8 cellular contexts compared by ENCODE assay signal in the genomic region with DNA sequence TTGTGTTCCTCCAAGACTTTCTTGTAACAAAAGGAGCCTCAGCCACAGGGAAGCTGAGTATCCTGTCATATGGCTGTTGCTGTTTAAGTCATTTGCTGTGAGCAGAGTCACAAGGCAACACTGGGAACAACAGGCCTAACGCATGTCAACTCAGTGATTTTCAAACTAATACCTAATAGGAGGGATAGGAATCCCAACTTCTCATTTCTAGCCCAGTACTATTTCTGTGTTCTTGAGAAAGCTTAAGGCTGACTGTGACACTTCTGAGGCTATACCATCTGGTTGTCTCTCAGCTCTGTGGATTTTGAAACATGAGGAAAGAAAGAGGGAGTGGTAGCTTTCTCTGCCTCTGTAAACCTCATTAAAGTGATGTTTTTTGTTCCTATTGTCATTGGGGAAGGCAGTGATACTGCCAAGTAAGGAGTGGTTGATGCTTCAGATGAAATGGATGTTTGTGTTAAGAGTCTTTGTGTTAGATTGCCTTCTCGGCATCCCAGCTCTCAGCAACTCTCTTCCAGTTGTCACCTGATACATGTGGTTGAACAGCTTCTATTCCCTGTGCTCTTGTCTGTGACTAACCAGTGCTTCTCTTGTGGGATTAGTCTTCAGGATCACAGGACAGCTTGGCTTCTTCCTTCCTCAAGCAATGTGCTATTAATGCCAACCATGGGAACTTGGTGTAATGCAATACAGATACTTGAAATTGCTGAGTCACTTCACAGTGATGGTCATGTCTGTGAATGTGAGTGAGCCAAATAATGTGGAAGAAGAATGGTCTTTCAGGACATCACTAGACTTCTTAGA.
DNase-seq lines count a peak whose midpoint lies in the region; ATAC-seq and TF ChIP-seq lines count a peak whose summit lies in the region.

No MANE protein-coding gene starts in this region.

- no peak for ATAC-seq in HCT116
- ATAC-seq in HG03108 (IDR thresholded peaks at IDR 0.05; ENCODE audit: unreplicated experiment), result no peak
- ATAC-seq in HG02884 (IDR thresholded peaks at IDR 0.05; ENCODE audit: unreplicated experiment), result no peak

- CTCF ChIA-PET in HCT116 (lab: Charles Lee), result no interaction called here

- no peaks in the 10 kb centered on the region for H3K79me2 ChIP-seq in HCT116 (ENCODE audit: insufficient read depth, low read length)

- no peak for TF ChIP-seq CTCF in HCT116 (IDR thresholded peaks at IDR 0.05 in 2 of 3, conservative IDR thresholded peaks at IDR 0.05 in 1 of 3; ENCODE audit: borderline replicate concordance in 1 of 3, insufficient read depth in 1 of 3, low read depth in 2 of 3, low read length in 2 of 3)

- H3K27me3 ChIP-seq in HCT116 (ENCODE audit: insufficient read depth, low read length), result no peaks in the 10 kb centered on the region

- intact Hi-C loops in HCT116 (cut with micrococcal nuclease), result no loop called here

- DNase-seq in HCT116 (ENCODE audit: low read depth, low spot score) (no peak), OCI-M1 (lab: John Stamatoyannopoulos, UW) (peak; percentile 75), fibroblast of peridontal ligament (ENCODE audit: extremely low read depth) (peak; percentile 93), renal cortical epithelial cell (ENCODE audit: low read depth) (peak; percentile 98), GF-D8 (lab: John Stamatoyannopoulos, UW) (no peak), NCI-H1048 (lab: John Stamatoyannopoulos, UW) (no peak)

- H2AFZ ChIP-seq in HCT116 (ENCODE audit: low read depth, low read length, poor library complexity, severe bottlenecking), result peak overlapping the region; percentile 31

- no peak overlapping the region for H3K27ac ChIP-seq in HCT116 (ENCODE audit: low read depth, low read length)

- H4K20me1 ChIP-seq in HCT116 (ENCODE audit: insufficient read depth), result no peaks in the 10 kb centered on the region

- POLR2A ChIA-PET in HCT116 (lab: Charles Lee), result no interaction called here

- no peaks in the 10 kb centered on the region for H3K4me1 ChIP-seq in HCT116 (ENCODE audit: control insufficient read depth in 1 of 2, insufficient read depth in 2 of 2, low read length in 2 of 2)

- BruUV-seq in HCT116 (replicated peaks; lab: Mats Ljungman, UMichigan), result no TSS peak

- no peak overlapping the region for H3K9ac ChIP-seq in HCT116 (ENCODE audit: low read length)

- TF ChIP-seq RAD21 in HCT116 (IDR thresholded peaks at IDR 0.05; ENCODE audit: low read depth), result no peak

- RAD21 ChIA-PET in HCT116 (lab: Charles Lee; ENCODE audit: low non-redundant PET in 1 of 2, low total read pairs in 2 of 2, uncharacterized antibody in 2 of 2, unreplicated experiment in 2 of 2), result no interaction called here

- TF ChIP-seq POLR2A in HCT116 (IDR thresholded peaks at IDR 0.05; ENCODE audit: borderline replicate concordance, extremely low read depth, insufficient read depth, insufficient read length), result no peak

- H3K9me3 ChIP-seq in HCT116 (ENCODE audit: control insufficient read depth in 1 of 2, insufficient read depth in 1 of 2, low read depth in 1 of 2, low read length in 2 of 2), result no peaks in the 10 kb centered on the region

- H3K36me3 ChIP-seq in HCT116 (ENCODE audit: control insufficient read depth in 1 of 2, insufficient read depth in 2 of 2, low read length in 2 of 2), result no peaks in the 10 kb centered on the region

- no peak overlapping the region for H3K4me2 ChIP-seq in HCT116 (ENCODE audit: low read length)

- no peaks in the 10 kb centered on the region for H3K9me2 ChIP-seq in HCT116 (ENCODE audit: insufficient read depth)

- H3K4me3 ChIP-seq in HCT116 (replicated peaks in 1 of 2; ENCODE audit: low read depth in 1 of 2, low read length in 2 of 2), result no peak overlapping the region

TF ChIP-seq in HCT116, 20 proteins besides CTCF, POLR2A, EP300 and RAD21:
- no peak for TF ChIP-seq SP1 (IDR thresholded peaks at IDR 0.05; ENCODE audit: low read depth)
- TF ChIP-seq, protein P1, sequence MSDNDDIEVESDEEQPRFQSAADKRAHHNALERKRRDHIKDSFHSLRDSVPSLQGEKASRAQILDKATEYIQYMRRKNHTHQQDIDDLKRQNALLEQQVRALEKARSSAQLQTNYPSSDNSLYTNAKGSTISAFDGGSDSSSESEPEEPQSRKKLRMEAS (IDR thresholded peaks at IDR 0.05), result no peak
- TF ChIP-seq CBX3 (IDR thresholded peaks at IDR 0.05; ENCODE audit: low read depth), result no peak
- no peak for TF ChIP-seq TCF7L2 (IDR thresholded peaks at IDR 0.05; ENCODE audit: borderline replicate concordance, extremely low read depth, insufficient read depth, insufficient read length)
- no peak for TF ChIP-seq CEBPB (IDR thresholded peaks at IDR 0.05; ENCODE audit: low read depth)
- TF ChIP-seq ZNF274 (IDR thresholded peaks at IDR 0.05; ENCODE audit: low read depth, low read length), result no peak
- no peak for TF ChIP-seq JUND (IDR thresholded peaks at IDR 0.05)
- TF ChIP-seq POLR2AphosphoS5 (IDR thresholded peaks at IDR 0.05; ENCODE audit: low read depth, low read length), result no peak
- no peak for TF ChIP-seq ELF1 (IDR thresholded peaks at IDR 0.05; ENCODE audit: borderline replicate concordance, low read depth)
- no peak for TF ChIP-seq SRF (IDR thresholded peaks at IDR 0.05; ENCODE audit: low read depth)
- TF ChIP-seq FOSL1 (IDR thresholded peaks at IDR 0.05; ENCODE audit: low read depth), result no peak
- TF ChIP-seq, protein P2, sequence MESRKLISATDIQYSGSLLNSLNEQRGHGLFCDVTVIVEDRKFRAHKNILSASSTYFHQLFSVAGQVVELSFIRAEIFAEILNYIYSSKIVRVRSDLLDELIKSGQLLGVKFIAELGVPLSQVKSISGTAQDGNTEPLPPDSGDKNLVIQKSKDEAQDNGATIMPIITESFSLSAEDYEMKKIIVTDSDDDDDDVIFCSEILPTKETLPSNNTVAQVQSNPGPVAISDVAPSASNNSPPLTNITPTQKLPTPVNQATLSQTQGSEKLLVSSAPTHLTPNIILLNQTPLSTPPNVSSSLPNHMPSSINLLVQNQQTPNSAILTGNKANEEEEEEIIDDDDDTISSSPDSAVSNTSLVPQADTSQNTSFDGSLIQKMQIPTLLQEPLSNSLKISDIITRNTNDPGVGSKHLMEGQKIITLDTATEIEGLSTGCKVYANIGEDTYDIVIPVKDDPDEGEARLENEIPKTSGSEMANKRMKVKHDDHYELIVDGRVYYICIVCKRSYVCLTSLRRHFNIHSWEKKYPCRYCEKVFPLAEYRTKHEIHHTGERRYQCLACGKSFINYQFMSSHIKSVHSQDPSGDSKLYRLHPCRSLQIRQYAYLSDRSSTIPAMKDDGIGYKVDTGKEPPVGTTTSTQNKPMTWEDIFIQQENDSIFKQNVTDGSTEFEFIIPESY (IDR thresholded peaks at IDR 0.05; ENCODE audit: extremely low read depth, insufficient replicate concordance, low read length), result no peak
- no peak for TF ChIP-seq EZH2 (IDR thresholded peaks at IDR 0.05)
- no peak for TF ChIP-seq YY1 (IDR thresholded peaks at IDR 0.05; ENCODE audit: extremely low read depth, insufficient replicate concordance, low read depth, low read length)

Comparison
In these comparisons a context has a peak if more than half of its experiments do, and no peak if none do; other contexts are left out.
1. DNase-seq: peak in OCI-M1 (single experiment), fibroblast of peridontal ligament (single experiment) and renal cortical epithelial cell (single experiment); none in HCT116 (single experiment), GF-D8 (single experiment) and NCI-H1048 (single experiment).